Comparison of ENCODE assay signal across 8 cellular contexts in the genomic region with DNA sequence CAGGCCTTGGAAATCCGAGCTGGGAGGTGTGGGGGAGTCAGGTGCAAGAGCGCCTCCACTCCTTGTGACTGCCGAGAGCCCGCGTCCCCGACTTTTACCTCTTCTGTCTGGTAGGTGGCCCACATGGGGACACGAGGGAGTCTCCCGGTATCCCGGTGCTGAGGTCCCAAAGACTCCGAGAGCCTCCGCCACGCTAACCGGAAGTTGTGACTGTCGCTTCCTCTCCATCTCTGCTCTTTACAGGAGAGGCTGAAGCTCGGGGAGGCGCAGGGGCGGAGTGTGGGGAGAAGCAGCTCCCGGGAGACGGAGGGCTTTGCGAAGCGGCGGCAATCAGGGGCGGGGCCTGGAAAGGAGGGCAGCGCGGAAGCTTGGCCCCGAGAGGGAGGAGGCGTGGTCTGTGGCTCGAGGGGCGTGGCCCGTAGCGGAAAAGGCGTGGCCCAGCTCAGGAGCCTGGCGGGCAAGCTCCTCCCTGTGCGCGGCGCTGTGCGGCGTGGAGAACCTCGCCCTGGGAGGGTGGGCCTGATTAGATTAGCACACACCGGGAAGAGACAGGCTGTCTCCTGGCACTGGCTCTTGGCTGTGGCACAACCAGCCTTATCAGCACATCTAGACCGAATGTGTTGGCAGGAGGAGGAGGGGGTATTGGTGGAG.
DNase-seq lines count a peak whose midpoint lies in the region; ATAC-seq and TF ChIP-seq lines count a peak whose summit lies in the region.

No MANE protein-coding gene starts in this region.

- peaks cover 31% of the 10 kb centered on the region for H3K9me3 Mint-ChIP-seq in activated CD8-positive, alpha-beta T cell treated with anti-CD3 and anti-CD28 coated beads, Interleukin-2, amount 10 ng/mL, durations not matched to agents 7 days and 5 days (ENCODE audit: insufficient read depth)

- H3K4me2 ChIP-seq in hepatocyte: no peak overlapping the region

- peak overlapping the region; percentile 34 for H3K4me3 Mint-ChIP-seq in activated CD8-positive, alpha-beta T cell treated with anti-CD3 and anti-CD28 coated beads, Interleukin-2, amount 10 ng/mL, durations not matched to agents 7 days and 5 days

- no peaks in the 10 kb centered on the region for H3K79me2 ChIP-seq in hepatocyte

- no peak overlapping the region for H3K27ac ChIP-seq in HUES48 (ENCODE audit: low read depth, low read length)
- peak overlapping the region; percentile 57 for H3K27ac ChIP-seq in hepatocyte
- peak overlapping the region in 2 of 8 donors; percentile 20 to 54 for H3K27ac ChIP-seq in spleen

- H4K20me1 ChIP-seq in hepatocyte (ENCODE audit: insufficient read depth, poor library complexity, severe bottlenecking): no peaks in the 10 kb centered on the region

- no peak overlapping the region for H2AFZ ChIP-seq in hepatocyte

- peaks cover 42% of the 10 kb centered on the region for H3K4me1 ChIP-seq in HUES48 (ENCODE audit: control insufficient read depth, insufficient read depth, low read length)
- no peaks in the 10 kb centered on the region for H3K4me1 ChIP-seq in hepatocyte (ENCODE audit: insufficient read depth)
- no peaks in the 10 kb centered on the region for H3K4me1 ChIP-seq in spleen

- no peaks in the 10 kb centered on the region for H3K4me1 Mint-ChIP-seq in activated CD8-positive, alpha-beta T cell treated with anti-CD3 and anti-CD28 coated beads, Interleukin-2, amount 10 ng/mL, durations not matched to agents 7 days and 5 days (ENCODE audit: low read depth)

- H3K9me2 ChIP-seq in hepatocyte (replicated peaks; ENCODE audit: insufficient read depth): no peaks in the 10 kb centered on the region

- no peaks in the 10 kb centered on the region for H3K36me3 Mint-ChIP-seq in activated CD8-positive, alpha-beta T cell treated with anti-CD3 and anti-CD28 coated beads, Interleukin-2, amount 10 ng/mL, durations not matched to agents 7 days and 5 days (ENCODE audit: low read depth)

- peak; percentile 28 for DNase-seq in activated CD8-positive, alpha-beta T cell treated with anti-CD3 and anti-CD28 coated beads, Interleukin-2, amount 10 ng/mL, durations not matched to agents 7 days and 5 days
- peak; percentile 56 for DNase-seq in hepatocyte (ENCODE audit: low spot score)
- DNase-seq in spleen: peak; percentile 86
- no peak for DNase-seq in NCI-H510A treated with DMSO at 0.1 percent for 48 hours (lab: John Stamatoyannopoulos, UW)

- H3K9ac ChIP-seq in HUES48 (ENCODE audit: low read depth, low read length): peak overlapping the region; percentile 13; the same call in 1 of the 2 replicates

- H3K36me3 ChIP-seq in HUES48 (ENCODE audit: control insufficient read depth, insufficient read depth, low read length) (no peaks in the 10 kb centered on the region), hepatocyte (replicated peaks; ENCODE audit: insufficient read depth, low read depth) (no peaks in the 10 kb centered on the region), spleen (no peaks in the 10 kb centered on the region)

- 91% methylated on average over 39 of the region's 41 CpGs for WGBS in hepatocyte (ENCODE audit: low lambda C conversion rate, missing lambda C conversion rate)
- 70 to 81% (median 78%) methylated on average over 40 to 41 of the region's 41 CpGs for WGBS in spleen, 5 donors

- TF ChIP-seq CTCF in hepatocyte (IDR thresholded peaks at IDR 0.05; ENCODE audit: poor library complexity): no peak
- no peak for TF ChIP-seq CTCF in spleen (IDR thresholded peaks at IDR 0.05 in 8 of 11, conservative IDR thresholded peaks at IDR 0.05 in 3 of 11)

- H3K27me3 ChIP-seq in HUES48 (ENCODE audit: control insufficient read depth, insufficient read depth, low read length): no peaks in the 10 kb centered on the region
- H3K27me3 ChIP-seq in hepatocyte: no peaks in the 10 kb centered on the region
- no peaks in the 10 kb centered on the region for H3K27me3 ChIP-seq in spleen (replicated peaks in 1 of 7)

- no peak for TF ChIP-seq POLR2A in spleen (IDR thresholded peaks at IDR 0.05)

- no peaks in the 10 kb centered on the region for H3K27me3 Mint-ChIP-seq in activated CD8-positive, alpha-beta T cell treated with anti-CD3 and anti-CD28 coated beads, Interleukin-2, amount 10 ng/mL, durations not matched to agents 7 days and 5 days (ENCODE audit: low read depth)

- no peak overlapping the region for H3K27ac Mint-ChIP-seq in activated CD8-positive, alpha-beta T cell treated with anti-CD3 and anti-CD28 coated beads, Interleukin-2, amount 10 ng/mL, durations not matched to agents 7 days and 5 days

- peak overlapping the region; percentile 33; the same call in 1 of the 2 replicates for H3K4me3 ChIP-seq in HUES48 (ENCODE audit: low read depth, low read length)
- H3K4me3 ChIP-seq in hepatocyte: no peak overlapping the region
- H3K4me3 ChIP-seq in spleen: peak overlapping the region in 4 of 8 donors; percentile 4 to 23 (median 14)

- intact Hi-C loops in spleen (cut with DNase I; ENCODE audit: low total_unique reads): no loop called here

- no peaks in the 10 kb centered on the region for H3K9me3 ChIP-seq in HUES48 (ENCODE audit: control insufficient read depth, insufficient read depth, low read length)
- H3K9me3 ChIP-seq in hepatocyte (ENCODE audit: low read depth): no peaks in the 10 kb centered on the region
- H3K9me3 ChIP-seq in spleen: peaks cover 0 to 54% (median 31%) of the 10 kb centered on the region in 8 donors

- POLR2A ChIA-PET in activated CD8-positive, alpha-beta T cell treated with anti-CD3 and anti-CD28 coated beads, Interleukin-2, amount 10 ng/mL, durations not matched to agents 7 days and 5 days (lab: Charles Lee): no interaction called here

- ATAC-seq in activated CD8-positive, alpha-beta T cell treated with anti-CD3 and anti-CD28 coated beads, Interleukin-2, amount 10 ng/mL, durations not matched to agents 7 days and 5 days: peak; percentile 47
- ATAC-seq in HG02981 (IDR thresholded peaks at IDR 0.05; ENCODE audit: unreplicated experiment) (no peak), GM19324 (IDR thresholded peaks at IDR 0.05; ENCODE audit: low FRiP score, unreplicated experiment) (no peak), GM19035 (IDR thresholded peaks at IDR 0.05; ENCODE audit: unreplicated experiment) (no peak)

- CTCF ChIA-PET in activated CD8-positive, alpha-beta T cell treated with anti-CD3 and anti-CD28 coated beads, Interleukin-2, amount 10 ng/mL, durations not matched to agents 7 days and 5 days (lab: Charles Lee): interaction anchor here (1.1 kb wide), 1 partner anchor 13 kb away, joined by 3 read pairs; no protein-coding TSS in a partner anchor
